17 cellular contexts compared by ENCODE assay signal in the genomic region with DNA sequence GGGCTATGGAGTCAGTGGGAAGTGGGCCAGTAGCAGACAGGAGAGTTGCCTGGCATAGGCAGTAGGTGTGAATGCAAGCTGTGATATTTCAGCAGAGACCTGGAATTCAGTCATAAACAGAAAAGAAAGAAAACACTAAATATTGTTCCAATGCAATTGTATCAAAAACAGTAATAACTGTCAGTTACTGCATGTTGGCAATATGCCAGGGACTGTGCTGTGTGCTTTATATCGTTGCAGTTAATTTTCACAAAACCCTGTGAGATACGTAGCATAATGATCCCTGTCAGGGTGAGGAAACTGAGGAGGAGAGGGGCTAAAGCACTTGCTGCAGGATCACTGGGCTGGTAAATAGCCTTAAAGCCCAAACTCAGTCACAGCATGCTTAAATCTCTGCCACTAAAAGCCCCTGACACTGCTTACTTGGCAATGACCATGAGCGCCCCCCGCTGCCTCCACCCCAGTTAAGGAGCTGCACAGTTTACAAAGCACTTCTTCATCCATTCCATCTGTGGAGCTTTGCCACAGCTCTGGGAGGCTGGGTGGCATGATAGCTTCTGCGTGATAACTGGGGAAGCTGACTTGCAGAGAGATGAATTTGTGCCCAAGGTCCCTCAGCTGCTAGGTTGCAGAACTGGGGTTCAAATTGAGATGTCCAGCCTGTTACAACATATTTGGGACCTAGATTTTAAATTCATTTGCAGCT. TPM values are rescaled to one million over a fixed set of nuclear protein-coding genes. Genes with fewer than 3 reads are reported as not detected.
"Had no signal": no experiment of that assay in that cellular context is flagged by ENCODE, and none has a peak within 500 bp of the region (broad histone marks: within the 10 kb centered on the region; RNA-seq: fewer than 3 reads in every experiment).

No MANE protein-coding gene starts in this region.

- H3K27ac ChIP-seq: epithelial cell of prostate, gastroesophageal sphincter, hepatocyte, thoracic aorta, VCaP had no signal

- DNase-seq: activated CD4-positive, alpha-beta T cell treated with anti-CD3 and anti-CD28 coated beads for 36 hours; activated CD8-positive, alpha-beta T cell treated with anti-CD3 and anti-CD28 coated beads for 36 hours; activated naive CD4-positive, alpha-beta T cell; activated naive CD8-positive, alpha-beta T cell treated with anti-CD3 and anti-CD28 coated beads, Interleukin-2, amount 50 U/mL, for 24 hours; effector memory CD8-positive, alpha-beta T cell; left cardiac atrium; natural killer cell; occipital lobe; stimulated activated CD4-positive, alpha-beta T cell treated with anti-CD3 and anti-CD28 coated beads, Interleukin-12 subunit alpha, Interleukin-12 subunit beta, amount 100 ng/mL, for 4 hours; stimulated activated naive CD4-positive, alpha-beta T cell treated with Interleukin-2 at 50 U/mL for 16 hours; T-helper 1 cell had no signal

- ATAC-seq: activated CD4-positive, alpha-beta T cell treated with anti-CD3 and anti-CD28 coated beads for 36 hours; activated CD8-positive, alpha-beta T cell treated with anti-CD3 and anti-CD28 coated beads for 36 hours; activated naive CD8-positive, alpha-beta T cell treated with anti-CD3 and anti-CD28 coated beads, Interleukin-2, amount 50 U/mL, for 24 hours; effector memory CD8-positive, alpha-beta T cell; gastroesophageal sphincter; left cardiac atrium; natural killer cell had no signal

RNA-seq across cellular contexts. Expression of a gene that starts 4.0 kb away (rescaled TPM):
- total RNA-seq: activated CD4-positive, alpha-beta T cell treated with anti-CD3 and anti-CD28 coated beads for 36 hours; activated CD8-positive, alpha-beta T cell treated with anti-CD3 and anti-CD28 coated beads for 36 hours; activated T-helper 1 cell treated with anti-CD3 and anti-CD28 coated beads, Interleukin-12 subunit alpha, Interleukin-12 subunit beta, Interleukin-2, Interleukin-4 antibody, amounts not matched to agents 30 ng/mL and 10 ng/mL and 1 ng/mL, durations not matched to agents 14 hours and 24 hours and 36 hours; natural killer cell had no signal
